1 cellular context compared by ENCODE assay signal in genomic region chr11:1832181-1832988, GRCh38.
A peak's percentile ranks its signal among the peaks of the same experiment; 100 is the strongest.
TF ChIP-seq lines count a peak whose summit lies in the region.

No MANE protein-coding gene starts in this region.

TF ChIP-seq in GM12878, 131 proteins besides CTCF, POLR2A, EP300 and RAD21:
- TF ChIP-seq CHD1 (IDR thresholded peaks at IDR 0.05; ENCODE audit: low read depth, low read length) (no peak), NR2C2 (IDR thresholded peaks at IDR 0.05; ENCODE audit: borderline replicate concordance, control insufficient read depth, insufficient read length, low read depth) (no peak), TCF3 (IDR thresholded peaks at IDR 0.05; ENCODE audit: borderline replicate concordance, insufficient read depth, low read depth, low read length) (no peak), SMC3 (IDR thresholded peaks at IDR 0.05; ENCODE audit: borderline replicate concordance, low read length) (peak; percentile 95), GATAD2B (conservative IDR thresholded peaks at IDR 0.05; ENCODE audit: low read depth) (0 out of 2 replicates have a peak, but pooled peaks have one; percentile 47), IRF5 (IDR thresholded peaks at IDR 0.05; ENCODE audit: borderline replicate concordance) (no peak), MEF2B (IDR thresholded peaks at IDR 0.05; ENCODE audit: partially characterized antibody, poor library complexity, severe bottlenecking) (peak; percentile 66), PAX8 (IDR thresholded peaks at IDR 0.05) (no peak), MYB (IDR thresholded peaks at IDR 0.05; ENCODE audit: borderline replicate concordance, low read depth, low read length) (no peak), RB1 (IDR thresholded peaks at IDR 0.05; ENCODE audit: borderline replicate concordance) (0 out of 2 replicates have a peak, but pooled peaks have one; percentile 31), ZNF687 (IDR thresholded peaks at IDR 0.05) (no peak), SRF (IDR thresholded peaks at IDR 0.05; ENCODE audit: low read depth in 2 of 2, low read length in 2 of 2) (no peak), TAF1 (IDR thresholded peaks at IDR 0.05; ENCODE audit: borderline replicate concordance, low read depth, low read length) (no peak), ZNF274 (IDR thresholded peaks at IDR 0.05; ENCODE audit: insufficient read depth, insufficient read length) (no peak), POLR2AphosphoS2 (IDR thresholded peaks at IDR 0.05; ENCODE audit: low read depth, low read length) (no peak), YY1 (IDR thresholded peaks at IDR 0.05; ENCODE audit: low read depth, low read length) (peak; percentile 79), PBX3 (IDR thresholded peaks at IDR 0.05; ENCODE audit: insufficient replicate concordance, low read depth, low read length) (no peak), SP1 (IDR thresholded peaks at IDR 0.05; ENCODE audit: low read depth, low read length) (no peak), MTA2 (IDR thresholded peaks at IDR 0.05; ENCODE audit: low read depth) (no peak), ZBTB11 (CRISPR knock-in tag; IDR thresholded peaks at IDR 0.05) (no peak), NFIC (IDR thresholded peaks at IDR 0.05; ENCODE audit: low read depth, low read length) (no peak), CBX5 (IDR thresholded peaks at IDR 0.05; ENCODE audit: low read depth) (no peak), CHD4 (IDR thresholded peaks at IDR 0.05) (no peak), DPF2 (IDR thresholded peaks at IDR 0.05) (no peak), ZNF207 (IDR thresholded peaks at IDR 0.05; ENCODE audit: borderline replicate concordance) (no peak), ZNF24 (IDR thresholded peaks at IDR 0.05) (no peak), NR2F1 (conservative IDR thresholded peaks at IDR 0.05) (no peak), SMAD5 (IDR thresholded peaks at IDR 0.05; ENCODE audit: low read depth) (no peak), BHLHE40 (IDR thresholded peaks at IDR 0.05; ENCODE audit: borderline replicate concordance in 1 of 2, low read depth in 2 of 2, low read length in 1 of 2) (peak in 1 of 2 experiments; percentile 20; a peak in 1 of 4 replicates), BRCA1 (IDR thresholded peaks at IDR 0.05; ENCODE audit: low read depth, low read length) (no peak), RCOR1 (conservative IDR thresholded peaks at IDR 0.05; ENCODE audit: low read depth, low read length) (no peak), HDAC2 (IDR thresholded peaks at IDR 0.05) (no peak), MXI1 (IDR thresholded peaks at IDR 0.05; ENCODE audit: low read depth, low read length) (no peak)
- TF ChIP-seq, protein P1, sequence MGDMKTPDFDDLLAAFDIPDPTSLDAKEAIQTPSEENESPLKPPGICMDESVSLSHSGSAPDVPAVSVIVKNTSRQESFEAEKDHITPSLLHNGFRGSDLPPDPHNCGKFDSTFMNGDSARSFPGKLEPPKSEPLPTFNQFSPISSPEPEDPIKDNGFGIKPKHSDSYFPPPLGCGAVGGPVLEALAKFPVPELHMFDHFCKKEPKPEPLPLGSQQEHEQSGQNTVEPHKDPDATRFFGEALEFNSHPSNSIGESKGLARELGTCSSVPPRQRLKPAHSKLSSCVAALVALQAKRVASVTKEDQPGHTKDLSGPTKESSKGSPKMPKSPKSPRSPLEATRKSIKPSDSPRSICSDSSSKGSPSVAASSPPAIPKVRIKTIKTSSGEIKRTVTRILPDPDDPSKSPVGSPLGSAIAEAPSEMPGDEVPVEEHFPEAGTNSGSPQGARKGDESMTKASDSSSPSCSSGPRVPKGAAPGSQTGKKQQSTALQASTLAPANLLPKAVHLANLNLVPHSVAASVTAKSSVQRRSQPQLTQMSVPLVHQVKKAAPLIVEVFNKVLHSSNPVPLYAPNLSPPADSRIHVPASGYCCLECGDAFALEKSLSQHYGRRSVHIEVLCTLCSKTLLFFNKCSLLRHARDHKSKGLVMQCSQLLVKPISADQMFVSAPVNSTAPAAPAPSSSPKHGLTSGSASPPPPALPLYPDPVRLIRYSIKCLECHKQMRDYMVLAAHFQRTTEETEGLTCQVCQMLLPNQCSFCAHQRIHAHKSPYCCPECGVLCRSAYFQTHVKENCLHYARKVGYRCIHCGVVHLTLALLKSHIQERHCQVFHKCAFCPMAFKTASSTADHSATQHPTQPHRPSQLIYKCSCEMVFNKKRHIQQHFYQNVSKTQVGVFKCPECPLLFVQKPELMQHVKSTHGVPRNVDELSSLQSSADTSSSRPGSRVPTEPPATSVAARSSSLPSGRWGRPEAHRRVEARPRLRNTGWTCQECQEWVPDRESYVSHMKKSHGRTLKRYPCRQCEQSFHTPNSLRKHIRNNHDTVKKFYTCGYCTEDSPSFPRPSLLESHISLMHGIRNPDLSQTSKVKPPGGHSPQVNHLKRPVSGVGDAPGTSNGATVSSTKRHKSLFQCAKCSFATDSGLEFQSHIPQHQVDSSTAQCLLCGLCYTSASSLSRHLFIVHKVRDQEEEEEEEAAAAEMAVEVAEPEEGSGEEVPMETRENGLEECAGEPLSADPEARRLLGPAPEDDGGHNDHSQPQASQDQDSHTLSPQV (IDR thresholded peaks at IDR 0.05), result no peak
- TF ChIP-seq, protein P2, sequence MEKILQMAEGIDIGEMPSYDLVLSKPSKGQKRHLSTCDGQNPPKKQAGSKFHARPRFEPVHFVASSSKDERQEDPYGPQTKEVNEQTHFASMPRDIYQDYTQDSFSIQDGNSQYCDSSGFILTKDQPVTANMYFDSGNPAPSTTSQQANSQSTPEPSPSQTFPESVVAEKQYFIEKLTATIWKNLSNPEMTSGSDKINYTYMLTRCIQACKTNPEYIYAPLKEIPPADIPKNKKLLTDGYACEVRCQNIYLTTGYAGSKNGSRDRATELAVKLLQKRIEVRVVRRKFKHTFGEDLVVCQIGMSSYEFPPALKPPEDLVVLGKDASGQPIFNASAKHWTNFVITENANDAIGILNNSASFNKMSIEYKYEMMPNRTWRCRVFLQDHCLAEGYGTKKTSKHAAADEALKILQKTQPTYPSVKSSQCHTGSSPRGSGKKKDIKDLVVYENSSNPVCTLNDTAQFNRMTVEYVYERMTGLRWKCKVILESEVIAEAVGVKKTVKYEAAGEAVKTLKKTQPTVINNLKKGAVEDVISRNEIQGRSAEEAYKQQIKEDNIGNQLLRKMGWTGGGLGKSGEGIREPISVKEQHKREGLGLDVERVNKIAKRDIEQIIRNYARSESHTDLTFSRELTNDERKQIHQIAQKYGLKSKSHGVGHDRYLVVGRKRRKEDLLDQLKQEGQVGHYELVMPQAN (conservative IDR thresholded peaks at IDR 0.05), result no peak
- TF ChIP-seq, protein P3, sequence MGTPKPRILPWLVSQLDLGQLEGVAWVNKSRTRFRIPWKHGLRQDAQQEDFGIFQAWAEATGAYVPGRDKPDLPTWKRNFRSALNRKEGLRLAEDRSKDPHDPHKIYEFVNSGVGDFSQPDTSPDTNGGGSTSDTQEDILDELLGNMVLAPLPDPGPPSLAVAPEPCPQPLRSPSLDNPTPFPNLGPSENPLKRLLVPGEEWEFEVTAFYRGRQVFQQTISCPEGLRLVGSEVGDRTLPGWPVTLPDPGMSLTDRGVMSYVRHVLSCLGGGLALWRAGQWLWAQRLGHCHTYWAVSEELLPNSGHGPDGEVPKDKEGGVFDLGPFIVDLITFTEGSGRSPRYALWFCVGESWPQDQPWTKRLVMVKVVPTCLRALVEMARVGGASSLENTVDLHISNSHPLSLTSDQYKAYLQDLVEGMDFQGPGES (IDR thresholded peaks at IDR 0.05), result no peak
